19 cellular contexts compared by ENCODE assay signal in genomic region chr17:67573987-67574657, GRCh38.
DNase-seq lines count a peak whose midpoint lies in the region; ATAC-seq and TF ChIP-seq lines count a peak whose summit lies in the region.
"Had no signal": no experiment of that assay in that cellular context is flagged by ENCODE, and none has a peak within 500 bp of the region (broad histone marks: within the 10 kb centered on the region; RNA-seq: fewer than 3 reads in every experiment).

No MANE protein-coding gene starts in this region.

- in situ Hi-C loops in GM13977 (cut with MboI; ENCODE audit: low pct_unique_long_range_greater_than_20kb, low sequenced_read_pairs, unreplicated experiment): no loop called here

- no peaks in the 10 kb centered on the region for H3K27me3 ChIP-seq in right atrium auricular region

- H3K4me1 ChIP-seq in right atrium auricular region: no peaks in the 10 kb centered on the region

- H3K4me1 Mint-ChIP-seq in memory B cell: peaks cover 42% of the 10 kb centered on the region

- H3K9me3 Mint-ChIP-seq in memory B cell: no peaks in the 10 kb centered on the region
- H3K9me3 Mint-ChIP-seq: activated T-helper 2 cell treated with anti-CD3 and anti-CD28 coated beads, Interferon-gamma antibody, Interleukin-2, Interleukin-4, amounts not matched to agents 10 μg/mL and 5 μg/mL and 100 μg/mL, durations not matched to agents 14 hours and 24 hours and 36 hours; type B pancreatic cell had no signal

- H3K27ac ChIP-seq in right atrium auricular region: no peak overlapping the region
- H3K27ac ChIP-seq: 22Rv1 had no signal

- H3K27ac Mint-ChIP-seq in memory B cell: peak overlapping the region; percentile 22
- H3K27ac Mint-ChIP-seq: activated T-helper 2 cell treated with anti-CD3 and anti-CD28 coated beads, Interferon-gamma antibody, Interleukin-2, Interleukin-4, amounts not matched to agents 10 μg/mL and 5 μg/mL and 100 μg/mL, durations not matched to agents 14 hours and 24 hours and 36 hours; type B pancreatic cell had no signal

- no peak overlapping the region for H3K4me3 Mint-ChIP-seq in memory B cell
- H3K4me3 Mint-ChIP-seq: type B pancreatic cell had no signal

- H3K36me3 Mint-ChIP-seq in memory B cell: peaks cover 7% of the 10 kb centered on the region
- H3K36me3 Mint-ChIP-seq: type B pancreatic cell had no signal

- no peaks in the 10 kb centered on the region for H3K36me3 ChIP-seq in right atrium auricular region

- peaks cover 9% of the 10 kb centered on the region for H3K27me3 Mint-ChIP-seq in memory B cell

- ATAC-seq in GM18907 (IDR thresholded peaks at IDR 0.05; ENCODE audit: unreplicated experiment): peak; percentile 4
- no peak for ATAC-seq in memory B cell (ENCODE audit: low read depth)
- ATAC-seq: HepG2, Panc1 had no signal

- no peak overlapping the region for H3K4me3 ChIP-seq in right atrium auricular region

- peak; percentile 67 for DNase-seq in NCI-H82 (lab: John Stamatoyannopoulos, UW)
- no peak for DNase-seq in NCI-H82 treated with DMSO at 0.1 percent for 48 hours (lab: John Stamatoyannopoulos, UW; ENCODE audit: unreplicated experiment)
- peak; percentile 63 for DNase-seq in SK-N-DZ (ENCODE audit: low spot score)
- DNase-seq in memory B cell (ENCODE audit: low spot score in 2 of 2): no peak
- no peak for DNase-seq in NCI-H1092 treated with DMSO at 0.1 percent for 48 hours (lab: John Stamatoyannopoulos, UW)
- DNase-seq in right atrium auricular region (ENCODE audit: low spot score): no peak
- DNase-seq in GM13977 (ENCODE audit: low spot score): no peak
- DNase-seq: activated CD4-positive, alpha-beta T cell treated with anti-CD3 and anti-CD28 coated beads, Interleukin-2, amount 50 U/mL, for 4 hours; aorta; C1 segment of cervical spinal cord; NCI-H2081; posterior cingulate gyrus; stimulated activated naive CD4-positive, alpha-beta T cell treated with Interleukin-2 at 50 U/mL for 16 hours had no signal

- H3K9me3 ChIP-seq in right atrium auricular region: no peaks in the 10 kb centered on the region

- TF ChIP-seq CTCF in right atrium auricular region (IDR thresholded peaks at IDR 0.05) (no peak), GM13977 (IDR thresholded peaks at IDR 0.05; ENCODE audit: extremely low read depth, insufficient read depth, missing control alignments) (no peak)

Comparison
In these comparisons a context has a peak if more than half of its experiments do, and no peak if none do; other contexts are left out.
1. DNase-seq: peak in NCI-H82 (single experiment) and SK-N-DZ (single experiment); none in NCI-H82 treated with DMSO at 0.1 percent for 48 hours (single experiment), memory B cell (0 of 2), NCI-H1092 treated with DMSO at 0.1 percent for 48 hours (single experiment), right atrium auricular region (single experiment) and GM13977 (single experiment).